ENCODE assay signal across 23 cellular contexts in genomic region chr14:21347201-21347600, GRCh38.
"Had no signal": no experiment of that assay in that cellular context is flagged by ENCODE, and none has a peak within 500 bp of the region (broad histone marks: within the 10 kb centered on the region; RNA-seq: fewer than 3 reads in every experiment).

No MANE protein-coding gene starts in this region.

- H3K4me3 Mint-ChIP-seq: activated CD4-positive, alpha-beta memory T cell treated with anti-CD3 and anti-CD28 coated beads, Interleukin-2, amount 10 ng/mL, durations not matched to agents 7 days and 5 days; activated CD4-positive, alpha-beta T cell treated with anti-CD3 and anti-CD28 coated beads, Interleukin-2, amount 10 ng/mL, durations not matched to agents 7 days and 5 days; activated naive CD4-positive, alpha-beta T cell treated with anti-CD3 and anti-CD28 coated beads for 36 hours; activated naive CD8-positive, alpha-beta T cell; activated T-helper 17 cell treated with anti-CD3 and anti-CD28 coated beads, Interleukin-2, amount 50 U/mL, for 72 hours had no signal

- H3K4me3 ChIP-seq: Peyer's patch, SJSA1 had no signal

- H3K27ac Mint-ChIP-seq: activated CD4-positive, alpha-beta memory T cell treated with anti-CD3 and anti-CD28 coated beads, Interleukin-2, amount 10 ng/mL, durations not matched to agents 7 days and 5 days; activated CD4-positive, alpha-beta T cell treated with anti-CD3 and anti-CD28 coated beads, Interleukin-2, amount 10 ng/mL, durations not matched to agents 7 days and 5 days; activated naive CD4-positive, alpha-beta T cell treated with anti-CD3 and anti-CD28 coated beads for 36 hours; activated naive CD8-positive, alpha-beta T cell; activated T-helper 17 cell treated with anti-CD3 and anti-CD28 coated beads, Interleukin-2, amount 50 U/mL, for 72 hours had no signal

- ATAC-seq: activated T-helper 17 cell treated with anti-CD3 and anti-CD28 coated beads, Interleukin-2, amount 50 U/mL, for 72 hours had no signal

- H3K9me3 Mint-ChIP-seq: activated CD4-positive, alpha-beta memory T cell treated with anti-CD3 and anti-CD28 coated beads, Interleukin-2, amount 10 ng/mL, durations not matched to agents 7 days and 5 days; activated CD4-positive, alpha-beta T cell treated with anti-CD3 and anti-CD28 coated beads, Interleukin-2, amount 10 ng/mL, durations not matched to agents 7 days and 5 days; activated naive CD4-positive, alpha-beta T cell treated with anti-CD3 and anti-CD28 coated beads for 36 hours; activated T-helper 17 cell treated with anti-CD3 and anti-CD28 coated beads, Interleukin-2, amount 50 U/mL, for 72 hours had no signal

- H3K27me3 ChIP-seq: Peyer's patch had no signal

- DNase-seq: activated CD4-positive, alpha-beta memory T cell treated with anti-CD3 and anti-CD28 coated beads, Interleukin-2, amount 10 ng/mL, durations not matched to agents 7 days and 5 days; activated CD4-positive, alpha-beta T cell treated with anti-CD3 and anti-CD28 coated beads, Interleukin-2, amount 10 ng/mL, durations not matched to agents 7 days and 5 days; activated CD4-positive, CD25-positive, alpha-beta regulatory T cell; activated gamma-delta T cell; activated naive CD4-positive, alpha-beta T cell treated with anti-CD3 and anti-CD28 coated beads for 36 hours; activated T-cell treated with anti-CD3 and anti-CD28 coated beads for 4 hours; activated T-cell treated with anti-CD3 and anti-CD28 coated beads, Interleukin-2, amount 50 U/mL, for 48 hours; anterior cingulate cortex; cerebellar nuclear complex; NCI-H1048; NCI-H146; NCI-H187 treated with DMSO at 0.1 percent for 48 hours; NCI-H2081 treated with DMSO at 0.1 percent for 48 hours; NCI-H446; NCI-H524; Peyer's patch; Right ventricle myocardium superior; T-helper 2 cell; T1000 had no signal

- H3K4me1 ChIP-seq: Peyer's patch, SJSA1 had no signal

- H3K27ac ChIP-seq: Peyer's patch, RWPE1, SJSA1 had no signal

- H3K27me3 Mint-ChIP-seq: activated CD4-positive, alpha-beta T cell treated with anti-CD3 and anti-CD28 coated beads, Interleukin-2, amount 10 ng/mL, durations not matched to agents 7 days and 5 days; activated naive CD8-positive, alpha-beta T cell; activated T-helper 17 cell treated with anti-CD3 and anti-CD28 coated beads, Interleukin-2, amount 50 U/mL, for 72 hours had no signal

- H3K9me3 ChIP-seq: Peyer's patch, SJSA1 had no signal
